ENCODE assay signal across 2 cellular contexts in genomic region chr17:8791248-8791909, GRCh38.
TF ChIP-seq lines count a peak whose summit lies in the region.

No MANE protein-coding gene starts in this region.

TF ChIP-seq in A549, 52 proteins besides CTCF, POLR2A, EP300 and RAD21:
- TF ChIP-seq JUNB (IDR thresholded peaks at IDR 0.05) = peak; percentile 27; the same call in 1 of the 2 replicates
- TF ChIP-seq, protein P1, sequence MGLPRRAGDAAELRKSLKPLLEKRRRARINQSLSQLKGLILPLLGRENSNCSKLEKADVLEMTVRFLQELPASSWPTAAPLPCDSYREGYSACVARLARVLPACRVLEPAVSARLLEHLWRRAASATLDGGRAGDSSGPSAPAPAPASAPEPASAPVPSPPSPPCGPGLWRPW (IDR thresholded peaks at IDR 0.05) = no peak

TF ChIP-seq in K562, 482 proteins besides CTCF, POLR2A, EP300 and RAD21:
- no peak for TF ChIP-seq SAFB2 (IDR thresholded peaks at IDR 0.05; ENCODE audit: borderline replicate concordance, low read depth, low read length, severe bottlenecking)
- no peak for TF ChIP-seq USF2 (CRISPR knock-in tag; IDR thresholded peaks at IDR 0.05)
- no peak for TF ChIP-seq DIDO1 (tag; IDR thresholded peaks at IDR 0.05; ENCODE audit: low read depth)
- TF ChIP-seq ZNF146 (CRISPR knock-in tag; IDR thresholded peaks at IDR 0.05; ENCODE audit: unreplicated experiment) = peak; percentile 75
- TF ChIP-seq ELF4 (CRISPR knock-in tag; IDR thresholded peaks at IDR 0.05) = no peak
- no peak for TF ChIP-seq ZNF75A (CRISPR knock-in tag; IDR thresholded peaks at IDR 0.05)
- peak; percentile 37 for TF ChIP-seq RBM25 (IDR thresholded peaks at IDR 0.05; ENCODE audit: low read depth, low read length, severe bottlenecking)
- no peak for TF ChIP-seq OTX1 (CRISPR knock-in tag; IDR thresholded peaks at IDR 0.05)
- no peak for TF ChIP-seq MCM7 (IDR thresholded peaks at IDR 0.05)
- no peak for TF ChIP-seq CBX5 (IDR thresholded peaks at IDR 0.05; ENCODE audit: borderline replicate concordance, low read depth)
- no peak for TF ChIP-seq PHF20 (IDR thresholded peaks at IDR 0.05; ENCODE audit: partially characterized antibody)
- no peak for TF ChIP-seq SUPT5H (IDR thresholded peaks at IDR 0.05)
